In genomic region chr20:24096256-24096655, GRCh38 we compare ENCODE assay signal across 23 cellular contexts.
DNase-seq lines count a peak whose midpoint lies in the region; ATAC-seq and TF ChIP-seq lines count a peak whose summit lies in the region.
"Had no signal": no experiment of that assay in that cellular context is flagged by ENCODE, and none has a peak within 500 bp of the region (broad histone marks: within the 10 kb centered on the region; RNA-seq: fewer than 3 reads in every experiment).

No MANE protein-coding gene starts in this region.

- H3K27me3 ChIP-seq in Caco-2 (replicated peaks; ENCODE audit: control insufficient read depth, insufficient read depth, low read length) (no peaks in the 10 kb centered on the region), foreskin keratinocyte (no peaks in the 10 kb centered on the region), vagina (no peaks in the 10 kb centered on the region)
- H3K27me3 ChIP-seq: BLaER1, MG63 had no signal

- no peak overlapping the region for H3K4me3 Mint-ChIP-seq in Caco-2 (ENCODE audit: unreplicated experiment)
- H3K4me3 Mint-ChIP-seq in neural crest cell = no peak overlapping the region
- H3K4me3 Mint-ChIP-seq: CD4-positive, alpha-beta memory T cell had no signal

- no peak overlapping the region for H3K4me3 ChIP-seq in Caco-2 (ENCODE audit: low read depth, low read length)
- H3K4me3 ChIP-seq in vagina = no peak overlapping the region
- H3K4me3 ChIP-seq: A549, BLaER1, GM23248, MG63 had no signal

- no peaks in the 10 kb centered on the region for H3K36me3 Mint-ChIP-seq in Caco-2 (ENCODE audit: insufficient read depth, unreplicated experiment)
- H3K36me3 Mint-ChIP-seq in neural crest cell (ENCODE audit: low read depth) = no peaks in the 10 kb centered on the region

- no peaks in the 10 kb centered on the region for H3K36me3 ChIP-seq in Caco-2 (ENCODE audit: control insufficient read depth, insufficient read depth, low read length)
- H3K36me3 ChIP-seq in vagina = no peaks in the 10 kb centered on the region
- H3K36me3 ChIP-seq: BLaER1, MG63 had no signal

- POLR2A ChIA-PET in Caco-2 (lab: Charles Lee) = interaction anchor here (1.2 kb wide), 1 partner anchor 9 kb away, joined by 3 read pairs; no protein-coding TSS in a partner anchor

- no peak for TF ChIP-seq POLR2A in vagina (IDR thresholded peaks at IDR 0.05)

- ATAC-seq in foreskin keratinocyte (no peak), GM19397 (IDR thresholded peaks at IDR 0.05; ENCODE audit: unreplicated experiment) (no peak), left colon (no peak)
- ATAC-seq: A549 had no signal

- no peaks in the 10 kb centered on the region for H3K9me3 Mint-ChIP-seq in Caco-2 (ENCODE audit: unreplicated experiment)
- no peaks in the 10 kb centered on the region for H3K9me3 Mint-ChIP-seq in neural crest cell
- H3K9me3 Mint-ChIP-seq: CD4-positive, alpha-beta memory T cell had no signal

- no peaks in the 10 kb centered on the region for H3K27me3 Mint-ChIP-seq in Caco-2 (ENCODE audit: insufficient read depth, unreplicated experiment)
- H3K27me3 Mint-ChIP-seq in neural crest cell (ENCODE audit: low read depth) = peaks cover 18% of the 10 kb centered on the region

- TF ChIP-seq CTCF in Caco-2 (IDR thresholded peaks at IDR 0.05; ENCODE audit: insufficient read depth in 1 of 2, low read depth in 1 of 2, low read length in 1 of 2, severe bottlenecking in 1 of 2, unreplicated experiment in 1 of 2) = no peak
- TF ChIP-seq CTCF in foreskin keratinocyte (conservative IDR thresholded peaks at IDR 0.05) = no peak
- TF ChIP-seq CTCF in neural crest cell (conservative IDR thresholded peaks at IDR 0.05) = no peak
- no peak for TF ChIP-seq CTCF in vagina (IDR thresholded peaks at IDR 0.05)

- CTCF ChIA-PET in Caco-2 (lab: Charles Lee) = interaction anchor here (1.2 kb wide), 1 partner anchor 10 kb away, joined by 3 read pairs; no protein-coding TSS in a partner anchor

- TSS peak; percentile 97 for BruUV-seq in Caco-2 (replicated peaks; lab: Mats Ljungman, UMichigan)

- DNase-seq in Caco-2 = no peak
- DNase-seq in NCI-H524 treated with DMSO at 0.1 percent for 48 hours (lab: John Stamatoyannopoulos, UW) = peak; percentile 76
- DNase-seq in foreskin keratinocyte = no peak
- DNase-seq in neural crest cell (ENCODE audit: low read depth, low spot score) = no peak
- DNase-seq in vagina (ENCODE audit: extremely low spot score in 2 of 2) = no peak
- no peak for DNase-seq in HK-2 (ENCODE audit: unreplicated experiment)
- DNase-seq in left colon = no peak
- DNase-seq: Calu3; CD4-positive, alpha-beta memory T cell; GF-D8; GM23248; HCEC 1CT; Kasumi-1; MG63; NCI-H1092; NCI-H1694 treated with DMSO at 0.1 percent for 48 hours; NK-92 treated with Interleukin-12 subunit alpha and Interleukin-12 subunit beta, amount 100 ng/mL, for 24 hours; RPMI8226; SHP77 treated with DMSO at 0.1 percent for 48 hours; SK-N-SH had no signal

- peaks cover 29% of the 10 kb centered on the region for H3K4me1 ChIP-seq in Caco-2
- H3K4me1 ChIP-seq in foreskin keratinocyte = peaks cover 12% of the 10 kb centered on the region
- H3K4me1 ChIP-seq in vagina = no peaks in the 10 kb centered on the region
- H3K4me1 ChIP-seq: BLaER1 had no signal

- H3K9me3 ChIP-seq in Caco-2 (no peaks in the 10 kb centered on the region), vagina (no peaks in the 10 kb centered on the region)
- H3K9me3 ChIP-seq: A549, BLaER1, MG63, SK-N-SH had no signal

- H3K27ac ChIP-seq in foreskin keratinocyte = peak overlapping the region; percentile 44
- no peak overlapping the region for H3K27ac ChIP-seq in vagina
- H3K27ac ChIP-seq: A549, BLaER1, GM23248 had no signal

- H3K27ac Mint-ChIP-seq in Caco-2 (ENCODE audit: unreplicated experiment) (peak overlapping the region; percentile 48), neural crest cell (ENCODE audit: unreplicated experiment) (peak overlapping the region; percentile 74)

- H3K4me1 Mint-ChIP-seq in Caco-2 (ENCODE audit: low read depth, unreplicated experiment) (peaks cover 16% of the 10 kb centered on the region), neural crest cell (peaks cover 19% of the 10 kb centered on the region)

- intact Hi-C loops in Caco-2 (cut with micrococcal nuclease; ENCODE audit: unreplicated experiment) = no loop called here
- intact Hi-C loops in vagina (cut with DNase I) = no loop called here
- intact Hi-C loops in left colon (cut with DNase I, micrococcal nuclease) = loop anchor here in 1 of 2 donors (10.0 kb wide), 1 partner anchor 59 kb away; no protein-coding TSS in a partner anchor
